ENCODE assay signal across 21 cellular contexts in genomic region chr20:59733326-59733725, GRCh38.
"Had no signal": no experiment of that assay in that cellular context is flagged by ENCODE, and none has a peak within 500 bp of the region (broad histone marks: within the 10 kb centered on the region; RNA-seq: fewer than 3 reads in every experiment).

No MANE protein-coding gene starts in this region.

- ATAC-seq: activated CD8-positive, alpha-beta T cell treated with anti-CD3 and anti-CD28 coated beads, Interleukin-2, amount 10 ng/mL, durations not matched to agents 7 days and 5 days; body of pancreas; left cardiac atrium; lower lobe of right lung; sciatic nerve had no signal

- H3K9me3 ChIP-seq: body of pancreas, lower lobe of right lung, ovary had no signal

- H3K4me1 ChIP-seq: lower lobe of right lung, neural progenitor cell had no signal

- H3K27me3 ChIP-seq: body of pancreas, neural progenitor cell, ovary had no signal

- H3K4me1 Mint-ChIP-seq: activated CD4-positive, alpha-beta T cell treated with anti-CD3 and anti-CD28 coated beads, Interleukin-2, amount 10 ng/mL, durations not matched to agents 24 days and 14 days; neural progenitor cell had no signal

- H3K27ac ChIP-seq: body of pancreas, lower lobe of right lung, neural progenitor cell, ovary had no signal

- H3K4me3 Mint-ChIP-seq: activated CD4-positive, alpha-beta T cell treated with anti-CD3 and anti-CD28 coated beads, Interleukin-2, amount 10 ng/mL, durations not matched to agents 24 days and 14 days; activated CD8-positive, alpha-beta T cell treated with anti-CD3 and anti-CD28 coated beads, Interleukin-2, amount 10 ng/mL, durations not matched to agents 7 days and 5 days; activated naive CD8-positive, alpha-beta T cell; neural progenitor cell; stimulated activated naive CD8-positive, alpha-beta T cell treated with anti-CD3 and anti-CD28 coated beads, Interleukin-15, Interleukin-2, amounts not matched to agents 100 ng/mL and 50 ng/mL, for 24 hours; type B pancreatic cell had no signal

- H3K36me3 Mint-ChIP-seq: activated naive CD8-positive, alpha-beta T cell; neural progenitor cell; type B pancreatic cell had no signal

- FAIRE-seq: colon, endothelial cell of umbilical vein had no signal

- DNase-seq: activated CD4-positive, alpha-beta T cell treated with anti-CD3 and anti-CD28 coated beads, Interleukin-2, amount 10 ng/mL, durations not matched to agents 24 days and 14 days; activated CD4-positive, CD25-positive, alpha-beta regulatory T cell; activated CD8-positive, alpha-beta memory T cell treated with anti-CD3 and anti-CD28 coated beads, Interleukin-2, amount 50 U/mL, for 48 hours; activated CD8-positive, alpha-beta T cell treated with anti-CD3 and anti-CD28 coated beads, Interleukin-2, amount 10 ng/mL, durations not matched to agents 7 days and 5 days; activated gamma-delta T cell treated with Interleukin-2 at 50 U/mL for 16 hours; amniotic stem cell; body of pancreas; caudate nucleus; effector CD4-positive, alpha-beta T cell; foreskin fibroblast; left cardiac atrium; lower lobe of right lung; midbrain; ovary had no signal

- H3K9me3 Mint-ChIP-seq: activated CD4-positive, alpha-beta T cell treated with anti-CD3 and anti-CD28 coated beads, Interleukin-2, amount 10 ng/mL, durations not matched to agents 24 days and 14 days; neural progenitor cell; stimulated activated naive CD8-positive, alpha-beta T cell treated with anti-CD3 and anti-CD28 coated beads, Interleukin-15, Interleukin-2, amounts not matched to agents 100 ng/mL and 50 ng/mL, for 24 hours; type B pancreatic cell had no signal

- H3K27ac Mint-ChIP-seq: activated CD4-positive, alpha-beta T cell treated with anti-CD3 and anti-CD28 coated beads, Interleukin-2, amount 10 ng/mL, durations not matched to agents 24 days and 14 days; activated CD8-positive, alpha-beta T cell treated with anti-CD3 and anti-CD28 coated beads, Interleukin-2, amount 10 ng/mL, durations not matched to agents 7 days and 5 days; activated naive CD8-positive, alpha-beta T cell; neural progenitor cell; stimulated activated naive CD8-positive, alpha-beta T cell treated with anti-CD3 and anti-CD28 coated beads, Interleukin-15, Interleukin-2, amounts not matched to agents 100 ng/mL and 50 ng/mL, for 24 hours; type B pancreatic cell had no signal

- H3K36me3 ChIP-seq: lower lobe of right lung, neural progenitor cell, ovary had no signal

- H3K4me3 ChIP-seq: body of pancreas, lower lobe of right lung, neural progenitor cell, ovary had no signal
